In the genomic region with DNA sequence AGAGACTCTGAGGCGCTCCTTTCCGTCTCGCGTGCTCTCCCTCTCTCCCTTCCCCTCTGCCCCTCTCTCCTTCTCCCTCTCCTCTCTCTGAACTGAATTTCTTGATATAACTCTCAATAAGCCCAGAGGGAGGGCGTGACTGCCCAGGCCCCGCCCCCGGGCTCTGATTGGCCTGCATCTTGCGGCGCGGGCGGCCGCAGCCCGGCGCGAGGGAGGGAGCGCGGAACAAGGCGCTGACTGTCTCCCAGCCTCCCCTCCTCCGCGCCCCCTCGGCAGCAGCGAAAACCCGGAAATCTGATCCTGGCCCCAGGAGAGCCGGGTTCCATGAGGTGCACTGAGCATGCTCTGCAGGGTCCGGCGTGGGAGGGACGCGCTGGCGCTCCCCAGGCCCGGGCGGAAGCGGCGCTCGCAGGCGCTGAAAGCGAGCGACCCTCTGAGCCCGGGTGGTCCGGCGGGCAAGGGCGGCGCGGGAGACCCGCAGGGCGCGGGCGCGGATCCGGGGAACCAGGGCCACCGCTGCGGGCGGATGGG, we compare ENCODE assay signal across 8 cellular contexts. TPM values are rescaled to one million over a fixed set of nuclear protein-coding genes. Genes with fewer than 3 reads are reported as not detected.
DNase-seq lines count a peak whose midpoint lies in the region; ATAC-seq, FAIRE-seq and TF ChIP-seq lines count a peak whose summit lies in the region.

A gene with protein sequence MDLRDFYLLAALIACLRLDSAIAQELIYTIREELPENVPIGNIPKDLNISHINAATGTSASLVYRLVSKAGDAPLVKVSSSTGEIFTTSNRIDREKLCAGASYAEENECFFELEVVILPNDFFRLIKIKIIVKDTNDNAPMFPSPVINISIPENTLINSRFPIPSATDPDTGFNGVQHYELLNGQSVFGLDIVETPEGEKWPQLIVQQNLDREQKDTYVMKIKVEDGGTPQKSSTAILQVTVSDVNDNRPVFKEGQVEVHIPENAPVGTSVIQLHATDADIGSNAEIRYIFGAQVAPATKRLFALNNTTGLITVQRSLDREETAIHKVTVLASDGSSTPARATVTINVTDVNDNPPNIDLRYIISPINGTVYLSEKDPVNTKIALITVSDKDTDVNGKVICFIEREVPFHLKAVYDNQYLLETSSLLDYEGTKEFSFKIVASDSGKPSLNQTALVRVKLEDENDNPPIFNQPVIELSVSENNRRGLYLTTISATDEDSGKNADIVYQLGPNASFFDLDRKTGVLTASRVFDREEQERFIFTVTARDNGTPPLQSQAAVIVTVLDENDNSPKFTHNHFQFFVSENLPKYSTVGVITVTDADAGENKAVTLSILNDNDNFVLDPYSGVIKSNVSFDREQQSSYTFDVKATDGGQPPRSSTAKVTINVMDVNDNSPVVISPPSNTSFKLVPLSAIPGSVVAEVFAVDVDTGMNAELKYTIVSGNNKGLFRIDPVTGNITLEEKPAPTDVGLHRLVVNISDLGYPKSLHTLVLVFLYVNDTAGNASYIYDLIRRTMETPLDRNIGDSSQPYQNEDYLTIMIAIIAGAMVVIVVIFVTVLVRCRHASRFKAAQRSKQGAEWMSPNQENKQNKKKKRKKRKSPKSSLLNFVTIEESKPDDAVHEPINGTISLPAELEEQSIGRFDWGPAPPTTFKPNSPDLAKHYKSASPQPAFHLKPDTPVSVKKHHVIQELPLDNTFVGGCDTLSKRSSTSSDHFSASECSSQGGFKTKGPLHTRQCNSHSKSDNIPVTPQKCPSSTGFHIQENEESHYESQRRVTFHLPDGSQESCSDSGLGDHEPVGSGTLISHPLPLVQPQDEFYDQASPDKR (N-terminal part only) (minus strand): TSS at position 94 of the 531 bp plus-strand sequence. CDS start 1,896 bp downstream, outside the sequence.

- peak; percentile 96 for ATAC-seq in GM18873 (IDR thresholded peaks at IDR 0.05; ENCODE audit: low FRiP score, unreplicated experiment)
- peak; percentile 99 for ATAC-seq in HG03135 (IDR thresholded peaks at IDR 0.05; ENCODE audit: unreplicated experiment)

- no peaks in the 10 kb centered on the region for H3K27me3 ChIP-seq in ACC112 (ENCODE audit: insufficient read depth, low read length)

- H3K36me3 ChIP-seq in ACC112 (ENCODE audit: insufficient read depth, low read length) (no peaks in the 10 kb centered on the region), kidney (ENCODE audit: control insufficient read depth in 1 of 2, insufficient read depth in 2 of 2, low read length in 2 of 2) (no peaks in the 10 kb centered on the region)

- H3K4me3 ChIP-seq in ACC112 (ENCODE audit: low read depth, low read length) (peak within 1 kb of the TSS; percentile 86), kidney (ENCODE audit: low read length in 2 of 2) (peak within 1 kb of the TSS; percentile 92 to 96)

- H3K4me1 ChIP-seq in ACC112 (ENCODE audit: control insufficient read depth, insufficient read depth, low read length, unreplicated experiment) = peaks cover 18% of the 10 kb centered on the region
- peaks cover 5 to 9% of the 10 kb centered on the region in 2 donors for H3K4me1 ChIP-seq in kidney (ENCODE audit: control insufficient read depth in 1 of 2, insufficient read depth in 1 of 2, low read depth in 1 of 2, low read length in 2 of 2)

- intact Hi-C loops in kidney (cut with DNase I) = no loop called here

- peaks cover 34% of the 10 kb centered on the region for H3K79me2 ChIP-seq in ACC112 (ENCODE audit: control insufficient read depth, insufficient read depth, low read length, unreplicated experiment)

- peak within 1 kb of the TSS; percentile 88 to 90 for H3K9ac ChIP-seq in kidney (ENCODE audit: low read length in 2 of 2)

- DNase-seq in NCI-H2227 (lab: John Stamatoyannopoulos, UW; ENCODE audit: unreplicated experiment) (peak; percentile 97), cerebellum (ENCODE audit: low spot score) (peak; percentile 97), kidney (peak; percentile 98)
- peak; percentile 78 for DNase-seq in activated CD4-positive, CD25-positive, alpha-beta regulatory T cell treated with anti-CD3 and anti-CD28 coated beads, Interleukin-2, amount 50 U/mL, for 72 hours
- DNase-seq in stimulated activated CD4-positive, alpha-beta T cell treated with anti-CD3 and anti-CD28 coated beads, Interleukin-15, amount 100 ng/mL, for 1 hour (ENCODE audit: low read depth in 1 of 2, low spot score in 1 of 2) = peak; percentile 52 to 82

- H3K9me3 ChIP-seq in kidney (ENCODE audit: control insufficient read depth in 1 of 2, low read length in 2 of 2) = no peaks in the 10 kb centered on the region

- H3K27ac ChIP-seq in ACC112 (ENCODE audit: low read depth, low read length) (peak within 1 kb of the TSS; percentile 75), kidney (ENCODE audit: low read depth in 2 of 2, low read length in 2 of 2) (peak within 1 kb of the TSS; percentile 87 to 97)

- no peak for TF ChIP-seq CTCF in kidney (IDR thresholded peaks at IDR 0.05; ENCODE audit: borderline replicate concordance, extremely low read depth, insufficient read depth)

- peak within 1 kb of the TSS; percentile 80 for H2AFZ ChIP-seq in ACC112 (ENCODE audit: low read length, unreplicated experiment)

- no peak for FAIRE-seq in kidney (lab: Jason Lieb, UNC)

RNA-seq across cellular contexts. Expression of the gene that starts here (rescaled TPM):
- total RNA-seq in cerebellum (131 TPM), kidney (9.5 TPM)
- 1.6 TPM for polyA plus RNA-seq in kidney (ENCODE audit: insufficient read depth, low read depth, low replicate concordance)

Comparison
In these comparisons a context has a peak if more than half of its experiments do, and no peak if none do; other contexts are left out.
1. Peak in every context shown above with its lines: DNase-seq, ATAC-seq, H3K4me3 ChIP-seq and H3K27ac ChIP-seq.
2. RNA of the gene that starts here (total RNA-seq): 131 TPM in cerebellum (single experiment); 9.5 TPM in kidney (single experiment); every median in the first group is over 10 times any median in the second.